Comparison of ENCODE assay signal across 19 cellular contexts in the genomic region with DNA sequence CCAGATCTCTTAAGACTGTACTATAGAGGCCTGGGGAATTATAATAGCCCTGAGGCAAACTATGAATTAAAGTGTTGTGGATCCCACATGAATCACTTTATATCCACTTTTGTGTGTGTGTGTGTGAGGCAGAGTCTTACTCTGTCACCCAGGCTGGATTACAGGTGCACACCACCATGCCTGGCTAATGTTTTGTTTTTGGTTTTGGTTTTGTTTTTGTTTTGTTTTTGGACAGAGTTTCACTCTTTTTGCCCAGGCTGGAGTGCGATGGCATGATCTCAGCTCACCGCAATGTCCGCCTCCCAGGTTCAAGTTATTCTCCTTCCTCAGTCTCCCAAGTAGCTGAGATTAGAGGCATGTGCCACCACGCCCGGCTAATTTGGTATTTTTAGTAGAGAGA. TPM values are rescaled to one million over a fixed set of nuclear protein-coding genes. Genes with fewer than 3 reads are reported as not detected.
DNase-seq lines count a peak whose midpoint lies in the region; ATAC-seq lines count a peak whose summit lies in the region.
"Had no signal": no experiment of that assay in that cellular context is flagged by ENCODE, and none has a peak within 500 bp of the region (broad histone marks: within the 10 kb centered on the region; RNA-seq: fewer than 3 reads in every experiment).

No MANE protein-coding gene starts in this region.

- peak overlapping the region; percentile 92 for H3K4me3 ChIP-seq in CD8-positive, alpha-beta memory T cell (ENCODE audit: low read length)
- H3K4me3 ChIP-seq: K562 had no signal

- H3K9me3 ChIP-seq in CD8-positive, alpha-beta memory T cell (ENCODE audit: low read length): no peaks in the 10 kb centered on the region

- POLR2A ChIA-PET in CD8-positive, alpha-beta memory T cell (lab: Charles Lee): no interaction called here

- no peak for DNase-seq in T-helper 1 cell
- peak in 1 of 5 donors; percentile 14 for DNase-seq in CD8-positive, alpha-beta memory T cell
- DNase-seq in activated T-cell treated with anti-CD3 and anti-CD28 coated beads, Interleukin-2, amount 50 U/mL, for 72 hours: no peak
- DNase-seq in naive B cell: no peak
- DNase-seq in cerebellar cortex (ENCODE audit: low spot score): no peak
- DNase-seq: activated CD8-positive, alpha-beta memory T cell treated with anti-CD3 and anti-CD28 coated beads for 24 hours; DMS79 treated with DMSO at 0.1 percent for 48 hours; dorsolateral prefrontal cortex; HCEC 1CT; NCI-H1105; NCI-H748 treated with DMSO at 0.1 percent for 48 hours; trophoblast cell had no signal

- no peaks in the 10 kb centered on the region for H3K36me3 ChIP-seq in CD8-positive, alpha-beta memory T cell (ENCODE audit: insufficient read depth, low read length)

- H3K27me3 ChIP-seq in CD8-positive, alpha-beta memory T cell (ENCODE audit: insufficient read depth, low read length, poor library complexity, severe bottlenecking): no peaks in the 10 kb centered on the region

- no peak overlapping the region for H3K27ac ChIP-seq in CD8-positive, alpha-beta memory T cell (ENCODE audit: low read depth, low read length)
- H3K27ac ChIP-seq: 22Rv1, dorsolateral prefrontal cortex had no signal

- peaks cover 65% of the 10 kb centered on the region for H3K4me1 Mint-ChIP-seq in T-helper 1 cell treated with Interleukin-12 subunit alpha and Interleukin-12 subunit beta and Interleukin-4 antibody, amounts not matched to agents 30 μg/mL and 1 μg/mL, for 36 hours (ENCODE audit: low read depth)
- peaks cover 86 to 94% (median 93%) of the 10 kb centered on the region in 3 donors for H3K4me1 Mint-ChIP-seq in CD8-positive, alpha-beta memory T cell
- peaks cover 75% of the 10 kb centered on the region for H3K4me1 Mint-ChIP-seq in activated T-cell treated with anti-CD3 and anti-CD28 coated beads, Interleukin-2, amount 50 U/mL, for 72 hours (ENCODE audit: low read depth)
- peaks cover 73 to 85% (median 79%) of the 10 kb centered on the region in 3 donors for H3K4me1 Mint-ChIP-seq in naive B cell

- peak overlapping the region; percentile 79 for H3K27ac Mint-ChIP-seq in T-helper 1 cell treated with Interleukin-12 subunit alpha and Interleukin-12 subunit beta and Interleukin-4 antibody, amounts not matched to agents 30 μg/mL and 1 μg/mL, for 36 hours
- H3K27ac Mint-ChIP-seq in CD8-positive, alpha-beta memory T cell: peak overlapping the region; percentile 80 to 100 (median 100)
- peak overlapping the region; percentile 88 for H3K27ac Mint-ChIP-seq in activated T-cell treated with anti-CD3 and anti-CD28 coated beads, Interleukin-2, amount 50 U/mL, for 72 hours
- H3K27ac Mint-ChIP-seq in naive B cell: peak overlapping the region in 5 of 6 donors; percentile 45 to 99 (median 64)

- H3K9me3 Mint-ChIP-seq in T-helper 1 cell treated with Interleukin-12 subunit alpha and Interleukin-12 subunit beta and Interleukin-4 antibody, amounts not matched to agents 30 μg/mL and 1 μg/mL, for 36 hours: no peaks in the 10 kb centered on the region
- H3K9me3 Mint-ChIP-seq in CD8-positive, alpha-beta memory T cell: no peaks in the 10 kb centered on the region
- no peaks in the 10 kb centered on the region for H3K9me3 Mint-ChIP-seq in activated T-cell treated with anti-CD3 and anti-CD28 coated beads, Interleukin-2, amount 50 U/mL, for 72 hours
- peaks cover 0 to 2% (median 0%) of the 10 kb centered on the region in 7 donors for H3K9me3 Mint-ChIP-seq in naive B cell

- H3K4me3 Mint-ChIP-seq in T-helper 1 cell treated with Interleukin-12 subunit alpha and Interleukin-12 subunit beta and Interleukin-4 antibody, amounts not matched to agents 30 μg/mL and 1 μg/mL, for 36 hours: peak overlapping the region; percentile 96
- H3K4me3 Mint-ChIP-seq in CD8-positive, alpha-beta memory T cell: peak overlapping the region; percentile 99 to 100 (median 99)
- peak overlapping the region; percentile 99 for H3K4me3 Mint-ChIP-seq in activated T-cell treated with anti-CD3 and anti-CD28 coated beads, Interleukin-2, amount 50 U/mL, for 72 hours
- peak overlapping the region; percentile 99 to 100 (median 100) for H3K4me3 Mint-ChIP-seq in naive B cell

- no peaks in the 10 kb centered on the region for H3K27me3 Mint-ChIP-seq in T-helper 1 cell treated with Interleukin-12 subunit alpha and Interleukin-12 subunit beta and Interleukin-4 antibody, amounts not matched to agents 30 μg/mL and 1 μg/mL, for 36 hours (ENCODE audit: low read depth)
- H3K27me3 Mint-ChIP-seq in CD8-positive, alpha-beta memory T cell: peaks cover 0 to 1% of the 10 kb centered on the region in 2 donors
- H3K27me3 Mint-ChIP-seq in activated T-cell treated with anti-CD3 and anti-CD28 coated beads, Interleukin-2, amount 50 U/mL, for 72 hours (ENCODE audit: low read depth): no peaks in the 10 kb centered on the region
- H3K27me3 Mint-ChIP-seq in naive B cell: no peaks in the 10 kb centered on the region

- CTCF ChIA-PET in CD8-positive, alpha-beta memory T cell (lab: Charles Lee): no interaction called here

- H3K36me3 Mint-ChIP-seq in T-helper 1 cell treated with Interleukin-12 subunit alpha and Interleukin-12 subunit beta and Interleukin-4 antibody, amounts not matched to agents 30 μg/mL and 1 μg/mL, for 36 hours (ENCODE audit: low read depth): peaks cover 52% of the 10 kb centered on the region
- peaks cover 15 to 75% (median 30%) of the 10 kb centered on the region in 3 donors for H3K36me3 Mint-ChIP-seq in CD8-positive, alpha-beta memory T cell
- peaks cover 11 to 27% of the 10 kb centered on the region in 2 donors for H3K36me3 Mint-ChIP-seq in activated T-cell treated with anti-CD3 and anti-CD28 coated beads, Interleukin-2, amount 50 U/mL, for 72 hours (ENCODE audit: insufficient read depth in 2 of 2)
- peaks cover 18 to 23% of the 10 kb centered on the region in 2 donors for H3K36me3 Mint-ChIP-seq in naive B cell

- ATAC-seq in activated T-cell treated with anti-CD3 and anti-CD28 coated beads, Interleukin-2, amount 50 U/mL, for 72 hours (replicated peaks in 1 of 2): peak in 1 of 2 donors; percentile 10
- ATAC-seq in naive B cell (ENCODE audit: low read depth in 2 of 2) (peak in 1 of 2 donors; percentile 10), HG03039 (IDR thresholded peaks at IDR 0.05; ENCODE audit: unreplicated experiment) (no peak), GM21447 (IDR thresholded peaks at IDR 0.05; ENCODE audit: unreplicated experiment) (no peak)
- ATAC-seq: esophagus mucosa, K562 had no signal

- H3K4me1 ChIP-seq in CD8-positive, alpha-beta memory T cell (ENCODE audit: insufficient read depth, low read length): peaks cover 78% of the 10 kb centered on the region

RNA-seq across cellular contexts. Expression of gene MICB, which starts 32.2 kb away (rescaled TPM):
- total RNA-seq in CD8-positive, alpha-beta memory T cell: 10 to 100 TPM; 21.9 to 22.3 TPM
- polyA plus RNA-seq in CD8-positive, alpha-beta memory T cell: 12.0 TPM
- total RNA-seq in activated T-cell treated with anti-CD3 and anti-CD28 coated beads, Interleukin-2, amount 50 U/mL, for 72 hours: 10 to 100 TPM; 18.7 to 22.3 TPM
- polyA plus RNA-seq in naive B cell (ENCODE audit: low read depth in 6 of 6): 10 to 100 TPM in 3 of 6 donors, 1 to 10 TPM in 3; 4.4 to 14.3 (median 9.7) TPM
- polyA plus RNA-seq: neural cell had no signal
